Comparison of ENCODE assay signal across 12 cellular contexts in the genomic region with DNA sequence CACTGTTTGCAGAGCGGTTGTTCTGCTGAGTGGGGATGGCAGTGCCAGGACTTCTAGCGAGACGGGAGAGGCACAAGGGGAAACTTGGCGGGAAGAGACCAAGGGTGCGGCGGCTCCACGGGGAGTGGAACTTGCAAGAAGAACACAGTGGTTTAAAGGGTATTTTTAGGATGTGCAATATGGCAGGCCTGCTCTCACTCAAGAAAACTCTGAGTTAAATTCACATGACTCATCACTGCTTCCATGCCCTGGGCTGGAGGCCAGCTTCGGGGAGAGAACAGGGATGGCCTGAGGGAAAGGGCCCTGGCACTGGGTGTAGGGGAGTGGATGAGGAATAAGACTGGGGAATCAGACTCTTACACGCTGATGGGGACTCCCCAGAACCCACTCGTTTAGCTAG. TPM values are rescaled to one million over a fixed set of nuclear protein-coding genes. Genes with fewer than 3 reads are reported as not detected.
DNase-seq lines count a peak whose midpoint lies in the region; ATAC-seq and TF ChIP-seq lines count a peak whose summit lies in the region.
"Had no signal": no experiment of that assay in that cellular context is flagged by ENCODE, and none has a peak within 500 bp of the region (broad histone marks: within the 10 kb centered on the region; RNA-seq: fewer than 3 reads in every experiment).

No MANE protein-coding gene starts in this region.

- no peaks in the 10 kb centered on the region for H3K27me3 Mint-ChIP-seq in endodermal cell (ENCODE audit: insufficient read depth)

- CTCF ChIA-PET in RWPE1 (lab: Yijun Ruan, JAX): interaction anchor here (0.7 to 1.1 kb wide), 2 partner anchors 147 to 258 kb away, joined by 3 read pairs; no protein-coding TSS in a partner anchor

- ATAC-seq in GM21619 (IDR thresholded peaks at IDR 0.05; ENCODE audit: unreplicated experiment): no peak
- ATAC-seq in GM19328 (IDR thresholded peaks at IDR 0.05; ENCODE audit: unreplicated experiment): no peak
- ATAC-seq: stimulated activated naive CD8-positive, alpha-beta T cell treated with anti-CD3 and anti-CD28 coated beads, Interleukin-15, Interleukin-2, amounts not matched to agents 100 U/mL and 50 U/mL, for 24 hours had no signal

- H3K4me1 Mint-ChIP-seq in endodermal cell: no peaks in the 10 kb centered on the region

- DNase-seq in Daoy (ENCODE audit: low read depth) (peak; percentile 89), RWPE1 (ENCODE audit: low spot score) (peak; percentile 93), fibroblast of the conjunctiva (ENCODE audit: low read depth) (peak; percentile 63), renal cortical epithelial cell (ENCODE audit: low read depth) (peak; percentile 61), NCI-H1092 (lab: John Stamatoyannopoulos, UW) (no peak), endodermal cell (no peak)
- DNase-seq: activated naive CD4-positive, alpha-beta T cell treated with anti-CD3 and anti-CD28 coated beads, Interleukin-2, amount 50 U/mL, for 16 hours; NCI-H345; stimulated activated naive CD8-positive, alpha-beta T cell treated with anti-CD3 and anti-CD28 coated beads, Interleukin-15, Interleukin-2, amounts not matched to agents 100 U/mL and 50 U/mL, for 24 hours had no signal

- WGBS in endodermal cell (ENCODE audit: insufficient coverage in 1 of 2, insufficient read length in 1 of 2), 2 experiments: 82 to 88% methylated on average over 4 to 10 of the region's 10 CpGs

- no peak overlapping the region for H3K4me3 ChIP-seq in endodermal cell (ENCODE audit: low read length)
- H3K4me3 ChIP-seq: ovary had no signal

- no peaks in the 10 kb centered on the region for H3K4me1 ChIP-seq in endodermal cell (ENCODE audit: control insufficient read depth, insufficient read depth, low read length)

- TF ChIP-seq CTCF in RWPE1 (conservative IDR thresholded peaks at IDR 0.05; ENCODE audit: low read depth): no peak
- no peak for TF ChIP-seq CTCF in endodermal cell (conservative IDR thresholded peaks at IDR 0.05)

- no peak overlapping the region for H3K9ac ChIP-seq in endodermal cell (ENCODE audit: extremely low read depth, low read length, poor library complexity, severe bottlenecking)

- no peaks in the 10 kb centered on the region for H3K9me3 Mint-ChIP-seq in endodermal cell

- no peak overlapping the region for H3K4me3 Mint-ChIP-seq in endodermal cell

- no peak overlapping the region for H3K27ac Mint-ChIP-seq in endodermal cell

- no peaks in the 10 kb centered on the region for H3K9me3 ChIP-seq in endodermal cell (ENCODE audit: control insufficient read depth, low read length)
- H3K9me3 ChIP-seq: ovary had no signal

- no peaks in the 10 kb centered on the region for H3K36me3 ChIP-seq in endodermal cell (ENCODE audit: control insufficient read depth, insufficient read depth, low read length)
- H3K36me3 ChIP-seq: ovary had no signal

- H3K36me3 Mint-ChIP-seq in endodermal cell (ENCODE audit: low read depth): no peaks in the 10 kb centered on the region

- H3K27ac ChIP-seq in RWPE1 (peak overlapping the region; percentile 100), endodermal cell (ENCODE audit: low read depth, low read length) (no peak overlapping the region)
- H3K27ac ChIP-seq: ovary had no signal

- POLR2A ChIA-PET in RWPE1 (lab: Yijun Ruan, JAX; ENCODE audit: low non-redundant PET): no interaction called here

- H3K27me3 ChIP-seq in endodermal cell (ENCODE audit: control insufficient read depth, insufficient read depth, low read length, poor library complexity, severe bottlenecking): peaks cover 8% of the 10 kb centered on the region
- H3K27me3 ChIP-seq: ovary had no signal

RNA-seq across cellular contexts. Expression of a gene that starts 13.3 kb away (rescaled TPM):
- not detected in 2 replicates for total RNA-seq in Daoy (2014; rRNA removed; shearing (Covaris generic))
- total RNA-seq in renal cortical epithelial cell (not detected in 2 replicates), endodermal cell (not detected)
- polyA plus RNA-seq in endodermal cell (2013, experiment 1 of 2): not detected
- polyA plus RNA-seq in endodermal cell (2013, experiment 2 of 2): not detected
- total RNA-seq: ovary had no signal
- polyA plus RNA-seq: ovary had no signal

RNA-seq across cellular contexts. Expression of a gene that starts 18.2 kb away (rescaled TPM):
- not detected in 2 replicates for total RNA-seq in Daoy (2014; rRNA removed; shearing (Covaris generic))
- not detected in 2 replicates for total RNA-seq in renal cortical epithelial cell
- 1 to 10 TPM in 1 of 2 donors, under 1 TPM in 1; 0.75 to 1.5 TPM for total RNA-seq in endodermal cell
- 0.53 TPM for polyA plus RNA-seq in endodermal cell (2013, experiment 1 of 2)
- 0.70 TPM for polyA plus RNA-seq in endodermal cell (2013, experiment 2 of 2)

RNA-seq across cellular contexts. Expression of a gene that starts 38.1 kb away (rescaled TPM):
- not detected in 2 replicates for total RNA-seq in Daoy (2014; rRNA removed; shearing (Covaris generic))
- not detected in 2 replicates for total RNA-seq in renal cortical epithelial cell
- not detected for total RNA-seq in endodermal cell
- polyA plus RNA-seq in endodermal cell (2013, experiment 1 of 2): not detected
- polyA plus RNA-seq in endodermal cell (2013, experiment 2 of 2): not detected
- total RNA-seq: ovary had no signal
- polyA plus RNA-seq: ovary had no signal

RNA-seq across cellular contexts. Expression of a gene that starts 59.4 kb away (rescaled TPM):
- 1.2 TPM in 1 of 2 replicates, not detected in the other for total RNA-seq in Daoy (2014; rRNA removed; shearing (Covaris generic))
- 0.05 TPM in 1 of 2 replicates, not detected in the other for total RNA-seq in renal cortical epithelial cell
- not detected for total RNA-seq in endodermal cell
- not detected for polyA plus RNA-seq in endodermal cell (2013, experiment 1 of 2)
- not detected for polyA plus RNA-seq in endodermal cell (2013, experiment 2 of 2)

Comparison
In these comparisons a context has a peak if more than half of its experiments do, and no peak if none do; other contexts are left out.
1. DNase-seq: peak in Daoy (single experiment), RWPE1 (single experiment), fibroblast of the conjunctiva (single experiment) and renal cortical epithelial cell (single experiment); none in NCI-H1092 (single experiment) and endodermal cell (single experiment).